2 cellular contexts compared by ENCODE assay signal in the genomic region with DNA sequence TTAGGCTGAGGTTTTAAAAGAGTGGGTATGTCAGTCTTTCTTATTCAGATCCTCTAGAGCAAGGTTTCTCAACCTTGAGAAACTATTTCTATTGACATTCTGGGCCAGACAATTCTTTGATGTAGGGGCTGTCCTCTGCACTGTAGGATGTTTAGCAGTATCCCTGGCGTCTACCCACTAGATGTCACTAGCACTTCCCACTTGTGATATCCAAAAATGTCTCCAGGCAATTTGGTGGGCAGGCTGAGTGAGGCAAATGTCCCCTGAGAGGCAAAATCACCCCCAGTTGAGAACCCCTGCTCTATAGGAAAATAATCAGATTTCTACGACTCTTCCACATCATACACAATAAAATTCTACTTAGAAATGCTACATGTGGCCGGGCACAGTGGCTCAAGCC.
TF ChIP-seq lines count a peak whose summit lies in the region.

No MANE protein-coding gene starts in this region.

TF ChIP-seq in GM12878, 131 proteins besides CTCF, POLR2A, EP300 and RAD21:
- TF ChIP-seq ZSCAN29 (IDR thresholded peaks at IDR 0.05) (no peak), ZNF217 (IDR thresholded peaks at IDR 0.05) (no peak), YY1 (IDR thresholded peaks at IDR 0.05; ENCODE audit: low read depth, low read length) (0 out of 2 replicates have a peak, but pooled peaks have one; percentile 23), RUNX3 (IDR thresholded peaks at IDR 0.05; ENCODE audit: low read length) (0 out of 2 replicates have a peak, but pooled peaks have one; percentile 4), SMC3 (IDR thresholded peaks at IDR 0.05; ENCODE audit: borderline replicate concordance, low read length) (peak; percentile 51; the same call in 1 of the 2 replicates), GABPA (IDR thresholded peaks at IDR 0.05; ENCODE audit: low read depth) (no peak)

TF ChIP-seq in neural cell, 6 proteins besides CTCF, POLR2A, EP300 and RAD21:
- TF ChIP-seq MXI1 (conservative IDR thresholded peaks at IDR 0.05; ENCODE audit: poor library complexity, severe bottlenecking) (no peak), SMC3 (conservative IDR thresholded peaks at IDR 0.05; ENCODE audit: poor library complexity) (peak; percentile 58)
